Comparison of ENCODE assay signal across 21 cellular contexts in the genomic region with DNA sequence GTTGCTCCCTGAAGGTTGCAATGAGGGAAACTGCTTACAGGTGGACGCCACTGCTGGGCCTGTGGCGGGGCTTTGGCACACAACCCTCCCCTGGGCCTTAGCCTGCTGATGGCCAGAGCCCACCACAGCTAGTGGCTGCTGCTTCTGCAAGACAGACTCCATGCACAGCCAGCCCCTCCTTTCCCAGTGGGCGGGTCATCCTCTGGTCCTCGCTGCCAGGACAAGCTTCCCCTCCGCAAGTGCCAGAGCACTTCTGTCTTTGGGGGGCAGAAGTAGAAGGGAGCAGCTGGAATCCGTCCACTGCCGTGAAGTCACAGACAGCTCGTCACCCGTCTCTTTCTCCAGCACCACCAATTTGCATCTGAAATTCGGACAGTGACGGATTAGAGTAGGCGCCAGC. TPM values are rescaled to one million over a fixed set of nuclear protein-coding genes. Genes with fewer than 3 reads are reported as not detected.
DNase-seq lines count a peak whose midpoint lies in the region; ATAC-seq, FAIRE-seq and TF ChIP-seq lines count a peak whose summit lies in the region.
"Had no signal": no experiment of that assay in that cellular context is flagged by ENCODE, and none has a peak within 500 bp of the region (broad histone marks: within the 10 kb centered on the region; RNA-seq: fewer than 3 reads in every experiment).

No MANE protein-coding gene starts in this region.

- peaks cover 6% of the 10 kb centered on the region for H3K4me1 ChIP-seq in neural progenitor cell
- H3K4me1 ChIP-seq: Caco-2, SJCRH30 had no signal

- H4K20me1 ChIP-seq in neural progenitor cell (ENCODE audit: low read depth) = peaks cover 27% of the 10 kb centered on the region

- TF ChIP-seq CTCF in neural progenitor cell (IDR thresholded peaks at IDR 0.05) (no peak), foreskin fibroblast (IDR thresholded peaks at IDR 0.05; ENCODE audit: low read depth, low read length) (no peak)

- H3K27ac Mint-ChIP-seq in neural progenitor cell = peak overlapping the region; percentile 53
- H3K27ac Mint-ChIP-seq: CD8-positive, alpha-beta T cell had no signal

- peaks cover 1% of the 10 kb centered on the region for H3K36me3 Mint-ChIP-seq in neural progenitor cell

- no peaks in the 10 kb centered on the region for H3K27me3 ChIP-seq in neural progenitor cell
- H3K27me3 ChIP-seq: SJCRH30 had no signal

- no peak for FAIRE-seq in GM12892 (lab: Jason Lieb, UNC)
- FAIRE-seq: GM12878, H54 had no signal

- TF ChIP-seq POLR2A in GM12892 (IDR thresholded peaks at IDR 0.05; ENCODE audit: low read depth, low read length) = no peak

- ATAC-seq in GM19395 (IDR thresholded peaks at IDR 0.05; ENCODE audit: unreplicated experiment) = no peak
- ATAC-seq: CD8-positive, alpha-beta T cell; GM12878; PC-3 had no signal

- H3F3A ChIP-seq in neural progenitor cell (ENCODE audit: low read depth) = no peaks in the 10 kb centered on the region

- H3K27ac ChIP-seq in caudate nucleus (ENCODE audit: low read depth, low read length) (peak overlapping the region; percentile 22), neural progenitor cell (no peak overlapping the region)
- H3K27ac ChIP-seq: 22Rv1, SJCRH30 had no signal

- H3K4me3 ChIP-seq in neural progenitor cell = no peak overlapping the region
- no peak overlapping the region for H3K4me3 ChIP-seq in foreskin fibroblast (ENCODE audit: low read depth in 1 of 2, low read length in 2 of 2)
- H3K4me3 ChIP-seq: GM12878, SJCRH30 had no signal

- no peaks in the 10 kb centered on the region for H3K27me3 Mint-ChIP-seq in neural progenitor cell (ENCODE audit: insufficient read depth, low read depth)

- no peak overlapping the region for H2AFZ ChIP-seq in neural progenitor cell (replicated peaks)

- no peaks in the 10 kb centered on the region for H3K9me3 ChIP-seq in neural progenitor cell (ENCODE audit: low read depth)
- H3K9me3 ChIP-seq: Caco-2, SJCRH30 had no signal

- H3K9ac ChIP-seq in neural progenitor cell = no peak overlapping the region

- no peak overlapping the region for H3K4me3 Mint-ChIP-seq in neural progenitor cell
- H3K4me3 Mint-ChIP-seq: CD8-positive, alpha-beta T cell had no signal

- DNase-seq in NCI-H1694 treated with DMSO at 0.1 percent for 48 hours (lab: John Stamatoyannopoulos, UW) (peak; percentile 55), NCI-H1694 (lab: John Stamatoyannopoulos, UW) (no peak), CD1c-positive myeloid dendritic cell (ENCODE audit: extremely low spot score) (peak; percentile 29), caudate nucleus (lab: John Stamatoyannopoulos, UW) (peak in 1 of 61 donors; percentile 55), neural progenitor cell (ENCODE audit: low spot score) (no peak), GM12892 (ENCODE audit: insufficient read length) (no peak), foreskin fibroblast (no peak)
- DNase-seq: ACHN; Caco-2; CD8-positive, alpha-beta T cell; GDM1; NCI-H1048; NCI-H226; NCI-H748 treated with DMSO at 0.1 percent for 48 hours; NK-92 treated with Interleukin-12 subunit alpha and Interleukin-12 subunit beta, amount 100 ng/mL, for 24 hours; PC-3 had no signal

- H3K9me3 Mint-ChIP-seq in neural progenitor cell = no peaks in the 10 kb centered on the region
- H3K9me3 Mint-ChIP-seq: CD8-positive, alpha-beta T cell had no signal

- no peaks in the 10 kb centered on the region for H3K79me2 ChIP-seq in neural progenitor cell (ENCODE audit: low read depth)

- H3K4me1 Mint-ChIP-seq in neural progenitor cell = peaks cover 6% of the 10 kb centered on the region

- no peak overlapping the region for H3K4me2 ChIP-seq in neural progenitor cell

- no peaks in the 10 kb centered on the region for H3K36me3 ChIP-seq in neural progenitor cell
- H3K36me3 ChIP-seq: SJCRH30 had no signal

RNA-seq across cellular contexts. Expression of a gene that starts 31.2 kb away (rescaled TPM):
- 68.9 and 75.3 TPM in 2 replicates for total RNA-seq in neural progenitor cell (ENCODE audit: low replicate concordance)
- polyA plus RNA-seq in GM12892 (2012; ENCODE audit: missing spikeins) = 36.4 TPM

RNA-seq across cellular contexts. Expression of a gene that starts 52.3 kb away (rescaled TPM):
- 0.03 TPM in 1 of 2 replicates, not detected in the other for total RNA-seq in neural progenitor cell (ENCODE audit: low replicate concordance)
- polyA plus RNA-seq in GM12892 (2012; ENCODE audit: missing spikeins) = 0.25 TPM
- total RNA-seq: CD8-positive, alpha-beta T cell; SJCRH30 had no signal

RNA-seq across cellular contexts. Expression of a gene that starts 58.9 kb away (rescaled TPM):
- 27.1 and 63.8 TPM in 2 replicates for total RNA-seq in neural progenitor cell (ENCODE audit: low replicate concordance)
- 26.2 TPM for polyA plus RNA-seq in GM12892 (2012; ENCODE audit: missing spikeins)

Comparison
In these comparisons a context has a peak if more than half of its experiments do, and no peak if none do; other contexts are left out.
1. DNase-seq: peak in NCI-H1694 treated with DMSO at 0.1 percent for 48 hours (single experiment) and CD1c-positive myeloid dendritic cell (single experiment); none in NCI-H1694 (single experiment), neural progenitor cell (single experiment), GM12892 (single experiment) and foreskin fibroblast (0 of 2).